In the genomic region with DNA sequence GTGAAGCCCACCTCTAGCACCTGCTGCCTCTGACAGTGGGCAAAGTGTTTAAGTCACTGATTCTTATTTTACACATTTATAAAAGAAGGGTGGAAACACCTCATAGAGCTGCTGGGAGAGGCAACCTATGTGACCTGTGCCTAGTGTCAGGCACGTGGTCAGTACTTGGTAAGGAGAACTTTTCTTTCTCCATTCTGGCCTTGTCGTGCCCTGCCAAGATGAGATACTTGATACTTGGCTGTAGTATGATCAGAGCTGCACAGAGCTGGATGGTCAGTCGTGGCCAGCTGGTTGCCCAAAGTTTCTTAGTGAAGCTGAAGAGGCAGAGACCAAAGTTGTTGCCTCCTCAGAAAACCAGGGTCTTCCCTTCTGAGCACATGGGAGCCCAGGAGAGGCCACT, we compare ENCODE assay signal across 1 cellular context.
TF ChIP-seq lines count a peak whose summit lies in the region.

No MANE protein-coding gene starts in this region.

TF ChIP-seq in IMR-90, 13 proteins besides CTCF, POLR2A, EP300 and RAD21:
- TF ChIP-seq SMC3 (IDR thresholded peaks at IDR 0.05; ENCODE audit: low read depth, low read length) (no peak), NFE2L2 (IDR thresholded peaks at IDR 0.05; ENCODE audit: low read depth, low read length) (no peak), BHLHE40 (IDR thresholded peaks at IDR 0.05; ENCODE audit: low read depth, low read length) (no peak), MAZ (IDR thresholded peaks at IDR 0.05; ENCODE audit: borderline replicate concordance, low read depth, low read length) (no peak), RCOR1 (IDR thresholded peaks at IDR 0.05; ENCODE audit: insufficient replicate concordance, low read length) (no peak), FOS (IDR thresholded peaks at IDR 0.05; ENCODE audit: low read depth, low read length) (no peak), MAFK (IDR thresholded peaks at IDR 0.05; ENCODE audit: low read depth, low read length) (no peak), CEBPB (IDR thresholded peaks at IDR 0.05; ENCODE audit: low read depth, low read length) (no peak), MXI1 (IDR thresholded peaks at IDR 0.05; ENCODE audit: borderline replicate concordance, low read depth, low read length) (no peak), CHD1 (IDR thresholded peaks at IDR 0.05; ENCODE audit: low read depth, low read length) (no peak), RFX5 (IDR thresholded peaks at IDR 0.05; ENCODE audit: low read depth, low read length) (no peak)
- TF ChIP-seq, protein P1, sequence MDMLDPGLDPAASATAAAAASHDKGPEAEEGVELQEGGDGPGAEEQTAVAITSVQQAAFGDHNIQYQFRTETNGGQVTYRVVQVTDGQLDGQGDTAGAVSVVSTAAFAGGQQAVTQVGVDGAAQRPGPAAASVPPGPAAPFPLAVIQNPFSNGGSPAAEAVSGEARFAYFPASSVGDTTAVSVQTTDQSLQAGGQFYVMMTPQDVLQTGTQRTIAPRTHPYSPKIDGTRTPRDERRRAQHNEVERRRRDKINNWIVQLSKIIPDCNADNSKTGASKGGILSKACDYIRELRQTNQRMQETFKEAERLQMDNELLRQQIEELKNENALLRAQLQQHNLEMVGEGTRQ (IDR thresholded peaks at IDR 0.05; ENCODE audit: low read depth, low read length), result no peak
- TF ChIP-seq, protein P2, sequence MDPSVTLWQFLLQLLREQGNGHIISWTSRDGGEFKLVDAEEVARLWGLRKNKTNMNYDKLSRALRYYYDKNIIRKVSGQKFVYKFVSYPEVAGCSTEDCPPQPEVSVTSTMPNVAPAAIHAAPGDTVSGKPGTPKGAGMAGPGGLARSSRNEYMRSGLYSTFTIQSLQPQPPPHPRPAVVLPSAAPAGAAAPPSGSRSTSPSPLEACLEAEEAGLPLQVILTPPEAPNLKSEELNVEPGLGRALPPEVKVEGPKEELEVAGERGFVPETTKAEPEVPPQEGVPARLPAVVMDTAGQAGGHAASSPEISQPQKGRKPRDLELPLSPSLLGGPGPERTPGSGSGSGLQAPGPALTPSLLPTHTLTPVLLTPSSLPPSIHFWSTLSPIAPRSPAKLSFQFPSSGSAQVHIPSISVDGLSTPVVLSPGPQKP (IDR thresholded peaks at IDR 0.05; ENCODE audit: borderline replicate concordance, low read depth, low read length), result no peak
